Comparison of ENCODE assay signal across 1 cellular context in genomic region chr2:240905176-240905781, GRCh38.
TF ChIP-seq lines count a peak whose summit lies in the region.

No MANE protein-coding gene starts in this region.

TF ChIP-seq in HEK293, 187 proteins besides CTCF, POLR2A, EP300 and RAD21 (continued from another document):
- TF ChIP-seq, protein P1, sequence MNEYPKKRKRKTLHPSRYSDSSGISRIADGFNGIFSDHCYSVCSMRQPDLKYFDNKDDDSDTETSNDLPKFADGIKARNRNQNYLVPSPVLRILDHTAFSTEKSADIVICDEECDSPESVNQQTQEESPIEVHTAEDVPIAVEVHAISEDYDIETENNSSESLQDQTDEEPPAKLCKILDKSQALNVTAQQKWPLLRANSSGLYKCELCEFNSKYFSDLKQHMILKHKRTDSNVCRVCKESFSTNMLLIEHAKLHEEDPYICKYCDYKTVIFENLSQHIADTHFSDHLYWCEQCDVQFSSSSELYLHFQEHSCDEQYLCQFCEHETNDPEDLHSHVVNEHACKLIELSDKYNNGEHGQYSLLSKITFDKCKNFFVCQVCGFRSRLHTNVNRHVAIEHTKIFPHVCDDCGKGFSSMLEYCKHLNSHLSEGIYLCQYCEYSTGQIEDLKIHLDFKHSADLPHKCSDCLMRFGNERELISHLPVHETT (tag by site-specific recombination; IDR thresholded peaks at IDR 0.05), result no peak
- no peak for TF ChIP-seq ZNF518A (tag by site-specific recombination; conservative IDR thresholded peaks at IDR 0.05; ENCODE audit: low read depth)
- no peak for TF ChIP-seq ZBTB6 (tag by site-specific recombination; IDR thresholded peaks at IDR 0.05)
- TF ChIP-seq ZBTB8A (tag by site-specific recombination; IDR thresholded peaks at IDR 0.05), result no peak
- TF ChIP-seq ZIC2 (tag by site-specific recombination; IDR thresholded peaks at IDR 0.05), result peak; percentile 80
- no peak for TF ChIP-seq ZNF660 (tag by site-specific recombination; IDR thresholded peaks at IDR 0.05)
- TF ChIP-seq ZNF768 (tag by site-specific recombination; IDR thresholded peaks at IDR 0.05), result no peak
- TF ChIP-seq ZNF26 (tag by site-specific recombination; IDR thresholded peaks at IDR 0.05), result no peak
- no peak for TF ChIP-seq ZNF585B (tag by site-specific recombination; IDR thresholded peaks at IDR 0.05)
- TF ChIP-seq OVOL3 (tag by site-specific recombination; IDR thresholded peaks at IDR 0.05), result no peak
- no peak for TF ChIP-seq OSR2 (tag by site-specific recombination; IDR thresholded peaks at IDR 0.05)
- TF ChIP-seq ZNF223 (tag by site-specific recombination; IDR thresholded peaks at IDR 0.05), result no peak
- no peak for TF ChIP-seq KLF8 (tag by site-specific recombination; IDR thresholded peaks at IDR 0.05)
